In the genomic region with DNA sequence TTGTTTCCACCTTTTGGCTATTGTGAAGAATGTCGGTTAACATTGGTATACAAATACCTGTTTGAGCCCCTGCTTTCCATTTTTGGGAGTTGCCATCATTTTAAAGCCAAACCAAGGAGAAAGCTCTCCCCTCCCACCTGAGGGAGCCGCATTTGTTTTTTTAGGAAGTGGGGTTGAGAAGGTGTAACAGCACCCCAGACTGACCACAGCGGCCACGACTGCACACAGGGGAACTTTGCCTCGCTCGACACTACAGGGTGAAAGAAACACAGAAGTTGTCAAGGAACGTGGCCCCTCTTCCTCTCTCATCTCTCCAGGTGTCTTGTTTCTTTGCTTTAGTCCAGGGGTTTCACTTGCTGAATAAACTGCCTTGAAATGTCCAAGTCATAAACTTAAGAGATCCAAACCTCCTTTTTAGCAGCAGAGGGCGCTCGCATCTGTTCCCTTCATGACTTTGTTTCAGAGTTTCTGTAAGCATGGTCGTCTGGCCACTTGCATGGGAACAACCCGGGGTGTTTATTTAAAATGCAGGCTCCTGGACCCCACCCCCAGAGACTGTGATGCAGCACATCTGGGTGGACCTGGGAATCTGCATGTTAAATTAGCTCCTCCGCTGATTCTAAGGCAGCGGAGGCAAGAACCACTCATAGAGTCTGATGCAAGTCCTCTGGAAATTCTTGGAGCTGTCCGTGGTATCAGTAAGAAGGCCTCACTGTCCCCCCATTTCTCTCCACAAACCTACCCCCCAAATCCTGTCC, we compare ENCODE assay signal across 8 cellular contexts.
DNase-seq lines count a peak whose midpoint lies in the region; ATAC-seq lines count a peak whose summit lies in the region.

No MANE protein-coding gene starts in this region.

- no peaks in the 10 kb centered on the region for H3K9me3 ChIP-seq in HUES6 (ENCODE audit: control insufficient read depth, insufficient read depth, low read depth, low read length)

- peak overlapping the region; percentile 56 for H3K4me3 Mint-ChIP-seq in activated naive CD8-positive, alpha-beta T cell

- H3K9ac ChIP-seq in HUES6 (ENCODE audit: low read length) = no peak overlapping the region

- peak; percentile 39 for DNase-seq in COR-L47 (lab: John Stamatoyannopoulos, UW)
- DNase-seq in SHP77 (lab: John Stamatoyannopoulos, UW) = peak; percentile 61 to 73
- DNase-seq in hepatic stellate cell (ENCODE audit: low spot score) = peak; percentile 47
- DNase-seq in stimulated activated CD4-positive, alpha-beta T cell treated with anti-CD3 and anti-CD28 coated beads, Interleukin-12 subunit alpha, Interleukin-12 subunit beta, amount 100 ng/mL, for 48 hours (ENCODE audit: low read depth in 2 of 3, low spot score in 1 of 3) = peak; percentile 12 to 52 (median 28)
- no peak for DNase-seq in middle frontal gyrus (ENCODE audit: extremely low spot score, low spot score)

- H3K36me3 Mint-ChIP-seq in activated naive CD8-positive, alpha-beta T cell = no peaks in the 10 kb centered on the region

- no peaks in the 10 kb centered on the region for H3K36me3 ChIP-seq in HUES6 (ENCODE audit: control insufficient read depth, insufficient read depth, low read length)

- H3K27ac ChIP-seq in HUES6 (ENCODE audit: low read depth, low read length) = no peak overlapping the region

- H3K9me3 Mint-ChIP-seq in activated naive CD8-positive, alpha-beta T cell (ENCODE audit: low read depth) = no peaks in the 10 kb centered on the region

- ATAC-seq in GM21717 (IDR thresholded peaks at IDR 0.05; ENCODE audit: unreplicated experiment) = no peak

- peaks cover 5% of the 10 kb centered on the region; the same call in 1 of the 2 replicates for H3K4me1 ChIP-seq in HUES6 (ENCODE audit: control insufficient read depth, insufficient read depth, low read length)

- H3K27me3 ChIP-seq in HUES6 (ENCODE audit: control insufficient read depth, insufficient read depth, low read length) = peaks cover 48% of the 10 kb centered on the region

- peak overlapping the region; percentile 48 for H3K4me3 ChIP-seq in HUES6 (ENCODE audit: low read depth, low read length)

- H3K4me1 Mint-ChIP-seq in activated naive CD8-positive, alpha-beta T cell (ENCODE audit: low read depth) = peaks cover 31% of the 10 kb centered on the region

- H3K27ac Mint-ChIP-seq in activated naive CD8-positive, alpha-beta T cell = no peak overlapping the region

- H3K27me3 Mint-ChIP-seq in activated naive CD8-positive, alpha-beta T cell = peaks cover 2% of the 10 kb centered on the region
